In genomic region chr18:6543330-6543908, GRCh38 we compare ENCODE assay signal across 8 cellular contexts.
DNase-seq lines count a peak whose midpoint lies in the region; ATAC-seq and TF ChIP-seq lines count a peak whose summit lies in the region.

No MANE protein-coding gene starts in this region.

- CTCF ChIA-PET in IMR-90 (lab: Yijun Ruan, JAX): interaction anchor here (0.5 to 2.5 kb wide), 6 partner anchors 8 to 342 kb away, joined by 3 to 18 read pairs (median 3); no protein-coding TSS in a partner anchor
- CTCF ChIA-PET in CD8-positive, alpha-beta T cell (lab: Charles Lee): no interaction called here

- H3K4me1 ChIP-seq in IMR-90 (ENCODE audit: control insufficient read depth, insufficient read depth, low read length): no peaks in the 10 kb centered on the region; the same call in 1 of the 2 replicates
- H3K4me1 ChIP-seq in foreskin keratinocyte: no peaks in the 10 kb centered on the region
- no peaks in the 10 kb centered on the region for H3K4me1 ChIP-seq in CD8-positive, alpha-beta T cell (ENCODE audit: insufficient read depth, low read length)

- H2BK20ac ChIP-seq in IMR-90 (ENCODE audit: low read depth, low read length): no peak overlapping the region

- no TSS peak for BruUV-seq in IMR-90 (replicated peaks; lab: Mats Ljungman, UMichigan)

- H3K36me3 Mint-ChIP-seq in activated naive CD8-positive, alpha-beta T cell treated with anti-CD3 and anti-CD28 coated beads for 36 hours: no peaks in the 10 kb centered on the region
- H3K36me3 Mint-ChIP-seq in CD8-positive, alpha-beta T cell: no peaks in the 10 kb centered on the region

- dilution Hi-C loops in IMR-90 (cut with HindIII; ENCODE audit: low sequenced_read_pairs, unreplicated experiment): no loop called here

- H3K27me3 ChIP-seq in IMR-90 (ENCODE audit: control insufficient read depth, insufficient read depth, low read length) (no peaks in the 10 kb centered on the region), foreskin keratinocyte (no peaks in the 10 kb centered on the region)
- no peaks in the 10 kb centered on the region for H3K27me3 ChIP-seq in CD8-positive, alpha-beta T cell (ENCODE audit: insufficient read depth, low read length)

- H3K79me1 ChIP-seq in IMR-90 (ENCODE audit: low read depth in 1 of 2, low read length in 2 of 2): no peaks in the 10 kb centered on the region

- no peak overlapping the region for H2AK5ac ChIP-seq in IMR-90 (ENCODE audit: low read depth, low read length)

- H4K20me1 ChIP-seq in IMR-90 (ENCODE audit: insufficient read depth, low read length): no peaks in the 10 kb centered on the region

- no peak overlapping the region for H3K27ac Mint-ChIP-seq in activated naive CD8-positive, alpha-beta T cell treated with anti-CD3 and anti-CD28 coated beads for 36 hours
- H3K27ac Mint-ChIP-seq in CD8-positive, alpha-beta T cell: no peak overlapping the region

- no peaks in the 10 kb centered on the region for H3K4me1 Mint-ChIP-seq in activated naive CD8-positive, alpha-beta T cell treated with anti-CD3 and anti-CD28 coated beads for 36 hours
- H3K4me1 Mint-ChIP-seq in CD8-positive, alpha-beta T cell (ENCODE audit: low read depth): no peaks in the 10 kb centered on the region

- no peak overlapping the region for H3K4me2 ChIP-seq in IMR-90 (ENCODE audit: low read depth, low read length)

- no peak overlapping the region; the same call in 1 of the 2 replicates for H4K5ac ChIP-seq in IMR-90 (ENCODE audit: low read depth, low read length)

- no peaks in the 10 kb centered on the region for H3K9me3 Mint-ChIP-seq in activated naive CD8-positive, alpha-beta T cell treated with anti-CD3 and anti-CD28 coated beads for 36 hours
- H3K9me3 Mint-ChIP-seq in CD8-positive, alpha-beta T cell: peaks cover 4% of the 10 kb centered on the region

- H4K91ac ChIP-seq in IMR-90 (ENCODE audit: insufficient read depth, low read depth, low read length): no peak overlapping the region

- TF ChIP-seq RAD21 in IMR-90 (IDR thresholded peaks at IDR 0.05; ENCODE audit: low read length): peak; percentile 70

- TF ChIP-seq CTCF in IMR-90 (conservative IDR thresholded peaks at IDR 0.05; ENCODE audit: low read depth, low read length): peak; percentile 59
- TF ChIP-seq CTCF in foreskin keratinocyte (conservative IDR thresholded peaks at IDR 0.05): peak; percentile 74
- no peak for TF ChIP-seq CTCF in CD8-positive, alpha-beta T cell (IDR thresholded peaks at IDR 0.05)

- H2BK120ac ChIP-seq in IMR-90 (ENCODE audit: low read depth, low read length): no peak overlapping the region

- TF ChIP-seq POLR2A in IMR-90 (IDR thresholded peaks at IDR 0.05; ENCODE audit: low read depth, low read length): no peak

- H3K14ac ChIP-seq in IMR-90 (replicated peaks; ENCODE audit: low read depth, low read length): no peak overlapping the region

- H3K4me3 Mint-ChIP-seq in activated naive CD8-positive, alpha-beta T cell treated with anti-CD3 and anti-CD28 coated beads for 36 hours: no peak overlapping the region
- H3K4me3 Mint-ChIP-seq in CD8-positive, alpha-beta T cell: no peak overlapping the region

- H3K23ac ChIP-seq in IMR-90 (ENCODE audit: low read depth, low read length): no peak overlapping the region

- H3K9me3 ChIP-seq in IMR-90 (ENCODE audit: control insufficient read depth, insufficient read depth, low read length): no peaks in the 10 kb centered on the region
- H3K9me3 ChIP-seq in CD8-positive, alpha-beta T cell (ENCODE audit: low read length): no peaks in the 10 kb centered on the region

- POLR2A ChIA-PET in IMR-90 (lab: Charles Lee; ENCODE audit: unreplicated experiment): no interaction called here
- POLR2A ChIA-PET in CD8-positive, alpha-beta T cell (lab: Charles Lee): no interaction called here

- H3K9ac ChIP-seq in IMR-90 (ENCODE audit: low read depth, low read length): no peak overlapping the region

- H2BK5ac ChIP-seq in IMR-90 (ENCODE audit: low read depth, low read length, poor library complexity, severe bottlenecking): no peak overlapping the region

- H3K36me3 ChIP-seq in IMR-90 (ENCODE audit: control insufficient read depth, insufficient read depth, low read length): no peaks in the 10 kb centered on the region
- H3K36me3 ChIP-seq in CD8-positive, alpha-beta T cell (ENCODE audit: insufficient read depth, low read length): no peaks in the 10 kb centered on the region

- no peak overlapping the region for H3K4me3 ChIP-seq in IMR-90 (ENCODE audit: insufficient read depth, low read depth, low read length)
- no peak overlapping the region for H3K4me3 ChIP-seq in CD8-positive, alpha-beta T cell (ENCODE audit: low read depth, low read length)

- DNase-seq in Caki2 (ENCODE audit: low read depth) (peak; percentile 28), IMR-90 (peak; percentile 55), SHP77 treated with DMSO at 0.1 percent for 48 hours (lab: John Stamatoyannopoulos, UW) (peak; percentile 4), foreskin keratinocyte (peak in 1 of 2 donors; percentile 28), stromal cell of bone marrow (ENCODE audit: low read depth) (peak; percentile 18), OCI-M2 (lab: John Stamatoyannopoulos, UW; ENCODE audit: unreplicated experiment) (no peak)
- no peak for DNase-seq in activated naive CD8-positive, alpha-beta T cell treated with anti-CD3 and anti-CD28 coated beads for 36 hours
- no peak for DNase-seq in CD8-positive, alpha-beta T cell

- ATAC-seq in IMR-90 (ENCODE audit: low read depth) (peak; percentile 54; the same call in 1 of the 2 replicates), foreskin keratinocyte (no peak)
- ATAC-seq in CD8-positive, alpha-beta T cell: no peak

- H2BK15ac ChIP-seq in IMR-90 (ENCODE audit: low read depth, low read length): no peak overlapping the region

- no peaks in the 10 kb centered on the region for H3K9me1 ChIP-seq in IMR-90 (ENCODE audit: insufficient read depth, low read length)

- intact Hi-C loops in IMR-90 (cut with micrococcal nuclease): loop anchor here (1.0 to 10.0 kb wide), 5 partner anchors 84 to 461 kb away; partner anchors contain the start of gene ARHGAP28
- intact Hi-C loops in CD8-positive, alpha-beta T cell (cut with DNase I, micrococcal nuclease): no loop called here

- no peak overlapping the region for H2AFZ ChIP-seq in IMR-90 (replicated peaks; ENCODE audit: low read length, poor library complexity)

- H3K27ac ChIP-seq in IMR-90 (ENCODE audit: insufficient read depth, low read length) (no peak overlapping the region), foreskin keratinocyte (no peak overlapping the region)
- no peak overlapping the region for H3K27ac ChIP-seq in CD8-positive, alpha-beta T cell (ENCODE audit: low read depth, low read length)

- no peaks in the 10 kb centered on the region for H3K27me3 Mint-ChIP-seq in activated naive CD8-positive, alpha-beta T cell treated with anti-CD3 and anti-CD28 coated beads for 36 hours
- H3K27me3 Mint-ChIP-seq in CD8-positive, alpha-beta T cell (ENCODE audit: low read depth): no peaks in the 10 kb centered on the region

- H3K18ac ChIP-seq in IMR-90 (ENCODE audit: low read depth, low read length): no peak overlapping the region; the same call in 1 of the 2 replicates

- in situ Hi-C loops in Caki2 (cut with HindIII; ENCODE audit: low pct_unique_long_range_greater_than_20kb, low sequenced_read_pairs): loop anchor here (25.0 kb wide), 1 partner anchor 344 kb away; no protein-coding TSS in a partner anchor
- in situ Hi-C loops in IMR-90 (cut with MboI; ENCODE audit: low sequenced_read_pairs): no loop called here

- no CpG with 5 or more reads among the region's 8 CpGs for WGBS in IMR-90 (ENCODE audit: extremely low coverage in 2 of 2, insufficient read length in 1 of 2), 2 experiments

- H3K4ac ChIP-seq in IMR-90 (ENCODE audit: low read depth, low read length): no peak overlapping the region

- no peak overlapping the region for H4K8ac ChIP-seq in IMR-90 (ENCODE audit: low read depth in 2 of 2, low read length in 2 of 2)

- H3K56ac ChIP-seq in IMR-90 (ENCODE audit: extremely low read depth, insufficient read depth, low read length): no peak overlapping the region

- no peak overlapping the region for H2AK9ac ChIP-seq in IMR-90 (replicated peaks; ENCODE audit: low read depth, low read length, poor library complexity)

TF ChIP-seq in IMR-90, 13 proteins besides CTCF, POLR2A, EP300 and RAD21:
- TF ChIP-seq SMC3 (IDR thresholded peaks at IDR 0.05; ENCODE audit: low read depth, low read length) (peak; percentile 68), RCOR1 (IDR thresholded peaks at IDR 0.05; ENCODE audit: insufficient replicate concordance, low read length) (no peak)

Comparison
In these comparisons a context has a peak if more than half of its experiments do, and no peak if none do; other contexts are left out.
1. DNase-seq: peak in Caki2 (single experiment), IMR-90 (single experiment), SHP77 treated with DMSO at 0.1 percent for 48 hours (single experiment) and stromal cell of bone marrow (single experiment); none in activated naive CD8-positive, alpha-beta T cell treated with anti-CD3 and anti-CD28 coated beads for 36 hours (single experiment), CD8-positive, alpha-beta T cell (0 of 7) and OCI-M2 (single experiment).